Comparison of ENCODE assay signal across 8 cellular contexts in genomic region chr6:80214436-80215022, GRCh38.
A peak's percentile ranks its signal among the peaks of the same experiment; 100 is the strongest.
DNase-seq lines count a peak whose midpoint lies in the region; ATAC-seq, FAIRE-seq and TF ChIP-seq lines count a peak whose summit lies in the region.

No MANE protein-coding gene starts in this region.

- DNase-seq in stimulated activated CD4-positive, alpha-beta T cell treated with anti-CD3 and anti-CD28 coated beads, Interleukin-12 subunit alpha, Interleukin-12 subunit beta, amount 100 ng/mL, for 4 hours: peak; percentile 0
- DNase-seq in stimulated activated CD4-positive, alpha-beta T cell treated with anti-CD3 and anti-CD28 coated beads, Interleukin-4, amount 100 ng/mL, for 24 hours: no peak
- DNase-seq in HAP-1 (ENCODE audit: low spot score in 2 of 2) (peak; percentile 36 to 67), Kasumi-1 (lab: John Stamatoyannopoulos, UW) (peak; percentile 68 to 86), PC-9 (peak in 1 of 2 experiments; percentile 7), chondrocyte (ENCODE audit: low spot score) (no peak), right lobe of liver (peak in 1 of 3 donors; percentile 23), urothelium cell line (ENCODE audit: low spot score) (peak; percentile 35)

- H3K27ac ChIP-seq in PC-9 (no peak overlapping the region), right lobe of liver (no peak overlapping the region)

- POLR2A ChIA-PET in PC-9 (lab: Charles Lee; ENCODE audit: unreplicated experiment): interaction anchor here (0.7 kb wide), 1 partner anchor 555 kb away, joined by 4 read pairs; no protein-coding TSS in a partner anchor

- no peaks in the 10 kb centered on the region for H3K36me3 ChIP-seq in HAP-1 (replicated peaks)
- H3K36me3 ChIP-seq in PC-9 (ENCODE audit: low read depth): no peaks in the 10 kb centered on the region
- H3K36me3 ChIP-seq in right lobe of liver: no peaks in the 10 kb centered on the region

- no peaks in the 10 kb centered on the region for H3K27me3 Mint-ChIP-seq in chondrocyte (ENCODE audit: low read depth)

- H4K20me1 ChIP-seq in PC-9 (ENCODE audit: insufficient read depth): no peaks in the 10 kb centered on the region

- H3K27me3 ChIP-seq in HAP-1 (ENCODE audit: low read depth) (no peaks in the 10 kb centered on the region), PC-9 (ENCODE audit: insufficient read depth, low read depth) (no peaks in the 10 kb centered on the region), right lobe of liver (no peaks in the 10 kb centered on the region)

- H3K27ac Mint-ChIP-seq in chondrocyte (ENCODE audit: unreplicated experiment): no peak overlapping the region

- 41% methylated on average over 4 of the region's 4 CpGs for WGBS in right lobe of liver (ENCODE audit: insufficient coverage, low coverage, low lambda C conversion rate, missing lambda C conversion rate)

- peaks cover 2% of the 10 kb centered on the region for H3K9me3 Mint-ChIP-seq in chondrocyte (ENCODE audit: low read depth)

- no peak overlapping the region for H3K4me2 ChIP-seq in PC-9

- H3K4me3 ChIP-seq in HAP-1 (no peak overlapping the region), PC-9 (no peak overlapping the region), right lobe of liver (no peak overlapping the region)

- no peak for FAIRE-seq in urothelium cell line (lab: Jason Lieb, UNC)

- H3K79me2 ChIP-seq in PC-9 (ENCODE audit: low read depth): no peaks in the 10 kb centered on the region

- peak; percentile 89 to 92 (median 90) for ATAC-seq in right lobe of liver

- H3K4me1 Mint-ChIP-seq in chondrocyte (ENCODE audit: low read depth): peaks cover 21% of the 10 kb centered on the region

- no peak overlapping the region for H3K4me3 Mint-ChIP-seq in chondrocyte (ENCODE audit: unreplicated experiment)

- no peak overlapping the region for H2AFZ ChIP-seq in PC-9

- TF ChIP-seq CTCF in PC-9 (conservative IDR thresholded peaks at IDR 0.05) (peak; percentile 73), chondrocyte (IDR thresholded peaks at IDR 0.05) (peak; percentile 93), right lobe of liver (IDR thresholded peaks at IDR 0.05) (peak; percentile 63 to 76 (median 74))

- CTCF ChIA-PET in PC-9 (lab: Charles Lee): interaction anchor here (0.6 to 0.9 kb wide), 3 partner anchors 84 to 1539 kb away, joined by 3 to 7 read pairs (median 3); no protein-coding TSS in a partner anchor

- no peaks in the 10 kb centered on the region for H3K9me2 ChIP-seq in PC-9 (ENCODE audit: insufficient read depth)

- H3K9me3 ChIP-seq in HAP-1: no peaks in the 10 kb centered on the region
- H3K9me3 ChIP-seq in PC-9 (ENCODE audit: insufficient read depth, low read depth): no peaks in the 10 kb centered on the region
- H3K9me3 ChIP-seq in right lobe of liver: no peaks in the 10 kb centered on the region

- BruUV-seq in PC-9 (replicated peaks; lab: Mats Ljungman, UMichigan): no TSS peak

- TF ChIP-seq POLR2A in right lobe of liver (IDR thresholded peaks at IDR 0.05): no peak

- in situ Hi-C loops in HAP-1 (cut with MboI; ENCODE audit: low sequenced_read_pairs): no loop called here

- H3K36me3 Mint-ChIP-seq in chondrocyte (ENCODE audit: low read depth): peaks cover 2% of the 10 kb centered on the region

- intact Hi-C loops in PC-9 (cut with micrococcal nuclease; ENCODE audit: unreplicated experiment): loop anchor here (1.0 to 10.0 kb wide), 3 partner anchors 72 to 1770 kb away; no protein-coding TSS in a partner anchor
- intact Hi-C loops in right lobe of liver (cut with DNase I): no loop called here

- no peaks in the 10 kb centered on the region for H3F3A ChIP-seq in PC-9 (ENCODE audit: insufficient read depth, low read depth)

- H3K4me1 ChIP-seq in HAP-1 (no peaks in the 10 kb centered on the region), PC-9 (replicated peaks; ENCODE audit: insufficient read depth) (0 out of 2 replicates have a peak, but pooled peaks cover 7% of the 10 kb centered on the region), right lobe of liver (no peaks in the 10 kb centered on the region)

Comparison
In these comparisons a context has a peak if more than half of its experiments do, and no peak if none do; other contexts are left out.
1. DNase-seq: peak in stimulated activated CD4-positive, alpha-beta T cell treated with anti-CD3 and anti-CD28 coated beads, Interleukin-12 subunit alpha, Interleukin-12 subunit beta, amount 100 ng/mL, for 4 hours (single experiment), HAP-1 (2 of 2), Kasumi-1 (2 of 2) and urothelium cell line (single experiment); none in stimulated activated CD4-positive, alpha-beta T cell treated with anti-CD3 and anti-CD28 coated beads, Interleukin-4, amount 100 ng/mL, for 24 hours (single experiment) and chondrocyte (single experiment).
2. Peak in every context shown above with its lines, with median percentiles within 50 percentile points of each other: CTCF ChIP-seq.